ENCODE assay signal across 8 cellular contexts in the genomic region with DNA sequence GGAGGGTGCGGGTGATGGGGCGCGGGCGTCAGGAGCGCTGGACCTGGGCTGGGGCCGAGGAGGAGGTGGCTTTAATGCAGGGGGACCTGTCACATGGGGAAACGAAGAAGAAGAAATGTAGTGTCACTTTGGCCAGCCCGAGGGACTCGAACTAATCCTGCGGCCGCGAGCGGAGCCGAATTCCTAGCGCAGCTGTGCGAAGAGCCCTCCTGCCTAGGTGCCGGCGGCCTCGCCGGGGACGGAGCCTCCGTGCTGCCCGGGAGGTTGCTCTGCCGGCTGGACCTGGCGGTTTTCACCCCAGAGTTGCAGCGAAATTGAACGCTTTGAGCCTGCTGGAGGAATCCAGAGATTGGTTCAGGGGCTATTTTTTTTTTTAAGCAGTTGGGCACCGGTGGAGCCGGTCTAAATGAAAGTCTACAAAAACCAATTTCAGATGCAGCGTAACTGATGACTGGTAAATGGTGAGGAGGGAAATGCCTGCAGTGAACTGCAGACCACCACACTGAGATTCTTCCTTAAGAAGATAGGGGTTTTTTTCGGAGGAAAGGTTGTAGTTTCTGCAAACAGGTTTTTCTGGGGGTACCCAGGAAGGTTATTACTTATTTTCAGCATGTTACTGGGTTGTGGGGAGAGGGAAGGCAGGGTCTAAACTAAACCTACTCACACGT. TPM values are rescaled to one million over a fixed set of nuclear protein-coding genes. Genes with fewer than 3 reads are reported as not detected.
A peak's percentile ranks its signal among the peaks of the same experiment; 100 is the strongest.
DNase-seq lines count a peak whose midpoint lies in the region; ATAC-seq and TF ChIP-seq lines count a peak whose summit lies in the region.

No MANE protein-coding gene starts in this region.

- dilution Hi-C loops in mammary epithelial cell (cut with HindIII; ENCODE audit: low sequenced_read_pairs) = no loop called here

- peak overlapping the region; percentile 79 for H3K4me2 ChIP-seq in mammary epithelial cell (ENCODE audit: insufficient read depth, low read depth, low read length)

- intact Hi-C loops in mammary epithelial cell (cut with micrococcal nuclease) = no loop called here

- TF ChIP-seq CTCF in AG10803 (conservative IDR thresholded peaks at IDR 0.05; ENCODE audit: low read length) (no peak), mammary epithelial cell (conservative IDR thresholded peaks at IDR 0.05 in 1 of 2, IDR thresholded peaks at IDR 0.05 in 1 of 2; ENCODE audit: extremely low read depth in 1 of 2, insufficient read depth in 1 of 2, low read depth in 1 of 2, low read length in 2 of 2) (no peak)

- peak overlapping the region; percentile 49 for H2AFZ ChIP-seq in mammary epithelial cell (ENCODE audit: low read depth, low read length)

- no peaks in the 10 kb centered on the region for H4K20me1 ChIP-seq in mammary epithelial cell (ENCODE audit: insufficient read depth, low read length)

- peaks cover 22% of the 10 kb centered on the region for H3K27me3 ChIP-seq in mammary epithelial cell (ENCODE audit: insufficient read depth, low read length)

- H3K79me2 ChIP-seq in mammary epithelial cell (ENCODE audit: insufficient read depth, low read length) = no peaks in the 10 kb centered on the region

- ATAC-seq in HG02759 (IDR thresholded peaks at IDR 0.05; ENCODE audit: unreplicated experiment) (peak; percentile 28), left lobe of liver (peak; percentile 43), GM21526 (IDR thresholded peaks at IDR 0.05; ENCODE audit: low FRiP score, unreplicated experiment) (no peak)

- peaks cover 10% of the 10 kb centered on the region for H3K4me1 ChIP-seq in mammary epithelial cell (ENCODE audit: insufficient read depth, low read length)

- no peak overlapping the region for H3K9ac ChIP-seq in mammary epithelial cell (ENCODE audit: insufficient read depth, low read length)

- WGBS in mammary epithelial cell (ENCODE audit: low coverage, missing lambda C conversion rate) = 8% methylated on average over 20 of the region's 32 CpGs

- H3K27ac ChIP-seq in mammary epithelial cell (ENCODE audit: insufficient read depth, low read depth, low read length) = no peak overlapping the region

- in situ Hi-C loops in mammary epithelial cell (cut with MboI; ENCODE audit: low sequenced_read_pairs in 2 of 2) = loop anchor here in 1 of 2 donors (10.0 to 25.0 kb wide), 2 partner anchors 302 to 346 kb away; no protein-coding TSS in a partner anchor

- peak overlapping the region; percentile 44 for H3K4me3 ChIP-seq in AG10803 (ENCODE audit: low read length)
- H3K4me3 ChIP-seq in mammary epithelial cell (replicated peaks in 1 of 3; ENCODE audit: insufficient read depth in 1 of 3, low read depth in 2 of 3, low read length in 3 of 3) = peak overlapping the region; percentile 19 to 37 (median 32)

- DNase-seq in AG10803 (ENCODE audit: low read depth) (peak; percentile 1), mammary epithelial cell (no peak), left lobe of liver (ENCODE audit: low spot score) (no peak), superior temporal gyrus (ENCODE audit: extremely low spot score) (peak; percentile 30), NOMO-1 treated with dmso at 0.1 percent for 144 hours (lab: John Stamatoyannopoulos, UW; ENCODE audit: unreplicated experiment) (no peak)
- DNase-seq in activated naive CD4-positive, alpha-beta T cell treated with anti-CD3 and anti-CD28 coated beads, Interleukin-2, amount 50 U/mL, for 16 hours = no peak

- H3K9me3 ChIP-seq in mammary epithelial cell (replicated peaks; ENCODE audit: insufficient read depth, low read length) = no peaks in the 10 kb centered on the region

- no peaks in the 10 kb centered on the region for H3K36me3 ChIP-seq in mammary epithelial cell (ENCODE audit: insufficient read depth, low read length)

- BruUV-seq in mammary epithelial cell (replicated peaks; lab: Mats Ljungman, UMichigan) = no TSS peak

- CTCF ChIA-PET in mammary epithelial cell (lab: Charles Lee; ENCODE audit: low non-redundant PET) = interaction anchor here (0.7 kb wide), 1 partner anchor 384 kb away, joined by 3 read pairs; no protein-coding TSS in a partner anchor

RNA-seq across cellular contexts. Expression of a gene that starts 0.7 kb away (rescaled TPM):
- under 1 TPM in 1 of 2 donors, not detected in 1; 0.50 TPM for total RNA-seq in mammary epithelial cell
- not detected for polyA plus RNA-seq in mammary epithelial cell
- polyA minus RNA-seq in mammary epithelial cell = not detected
- total RNA-seq in left lobe of liver = not detected

Comparison
In these comparisons a context has a peak if more than half of its experiments do, and no peak if none do; other contexts are left out.
1. DNase-seq: peak in AG10803 (single experiment) and superior temporal gyrus (single experiment); none in mammary epithelial cell (single experiment), left lobe of liver (single experiment), NOMO-1 treated with dmso at 0.1 percent for 144 hours (single experiment) and activated naive CD4-positive, alpha-beta T cell treated with anti-CD3 and anti-CD28 coated beads, Interleukin-2, amount 50 U/mL, for 16 hours (single experiment).